ENCODE assay signal across 35 cellular contexts in the genomic region with DNA sequence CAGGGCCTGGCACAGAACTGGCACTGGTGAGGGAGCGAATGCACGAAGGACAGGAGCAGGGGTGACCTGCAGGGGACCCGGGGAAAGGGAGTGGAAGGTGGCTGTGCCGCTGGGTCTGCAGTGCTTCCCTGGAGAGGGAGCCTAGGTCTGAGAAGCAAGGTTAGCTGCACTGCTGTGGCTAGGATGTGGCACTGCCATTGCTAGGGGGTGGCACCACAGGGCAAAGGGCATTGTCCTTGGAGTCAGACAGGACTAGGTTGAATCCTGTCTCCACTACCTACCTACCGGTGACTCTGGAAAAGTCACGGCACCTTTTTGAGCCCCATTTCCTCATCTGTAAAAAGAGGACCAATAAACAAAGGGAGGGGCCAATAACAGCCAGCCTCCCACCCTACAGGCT. TPM values are rescaled to one million over a fixed set of nuclear protein-coding genes. Genes with fewer than 3 reads are reported as not detected.
"Had no signal": no experiment of that assay in that cellular context is flagged by ENCODE, and none has a peak within 500 bp of the region (broad histone marks: within the 10 kb centered on the region; RNA-seq: fewer than 3 reads in every experiment).

No MANE protein-coding gene starts in this region.

- H3K27me3 ChIP-seq: gastroesophageal sphincter, heart right ventricle, ovary, stomach, thyroid gland had no signal

- H3K4me3 Mint-ChIP-seq: naive thymus-derived CD8-positive, alpha-beta T cell; nephron progenitor cell had no signal

- H3K36me3 Mint-ChIP-seq: naive thymus-derived CD8-positive, alpha-beta T cell had no signal

- H3K9me3 Mint-ChIP-seq: naive thymus-derived CD8-positive, alpha-beta T cell; nephron progenitor cell had no signal

- H3K27ac Mint-ChIP-seq: nephron progenitor cell had no signal

- H3K4me3 ChIP-seq: coronary artery, esophagus muscularis mucosa, gastroesophageal sphincter, heart right ventricle, ovary, psoas muscle, skin epidermis, stomach, thyroid gland had no signal

- FAIRE-seq: endothelial cell of umbilical vein, islet of Langerhans had no signal

- DNase-seq: dermis blood vessel endothelial cell; effector memory CD4-positive, alpha-beta T cell; foreskin keratinocyte; heart right ventricle; hippocampal formation; left cardiac atrium; left ventricle myocardium superior; mesendoderm; midbrain; naive thymus-derived CD8-positive, alpha-beta T cell; nephron progenitor cell; occipital lobe; ovary; psoas muscle; stimulated activated CD4-positive, alpha-beta T cell treated with anti-CD3 and anti-CD28 coated beads, Interleukin-12 subunit alpha, Interleukin-12 subunit beta, amount 100 ng/mL, for 4 hours; stimulated activated CD4-positive, alpha-beta T cell treated with anti-CD3 and anti-CD28 coated beads, Interleukin-1b, Interleukin-23, amount 100 ng/mL, for 48 hours; stimulated activated CD4-positive, alpha-beta T cell treated with anti-CD3 and anti-CD28 coated beads, Interleukin-4, amount 100 ng/mL, for 1 hour; stimulated activated CD8-positive, alpha-beta memory T cell treated with anti-CD3 and anti-CD28 coated beads, Interleukin-4, amount 100 ng/mL, for 48 hours; stimulated activated naive CD4-positive, alpha-beta T cell treated with Interleukin-2 at 50 U/mL for 16 hours; stomach; thyroid gland; trophoblast cell had no signal

- H3K9me3 ChIP-seq: ovary, psoas muscle, thyroid gland had no signal

- ATAC-seq: foreskin keratinocyte; gastroesophageal sphincter; heart right ventricle; left cardiac atrium; left ventricle myocardium superior; naive thymus-derived CD8-positive, alpha-beta T cell; psoas muscle; right cardiac atrium had no signal

- H3K4me1 ChIP-seq: foreskin keratinocyte had no signal

- H3K36me3 ChIP-seq: esophagus muscularis mucosa, gastroesophageal sphincter, heart right ventricle, ovary, stomach, thyroid gland had no signal

- H3K27ac ChIP-seq: esophagus muscularis mucosa, foreskin keratinocyte, gastroesophageal sphincter, heart right ventricle, ovary, psoas muscle, skin epidermis, stomach, thyroid gland had no signal

RNA-seq across cellular contexts. Expression of gene SLC1A7, which starts 28.3 kb away (rescaled TPM):
- total RNA-seq: dermis blood vessel endothelial cell; endothelial cell of umbilical vein; epithelial cell of proximal tubule; foreskin keratinocyte; kidney epithelial cell; lung microvascular endothelial cell; naive thymus-derived CD8-positive, alpha-beta T cell; occipital lobe; renal cortical epithelial cell; temporal lobe; urinary bladder had no signal
- polyA plus RNA-seq: endothelial cell of umbilical vein; foreskin keratinocyte; naive thymus-derived CD8-positive, alpha-beta T cell had no signal

RNA-seq across cellular contexts. Expression of gene PODN, which starts 52.1 kb away (rescaled TPM):
- total RNA-seq: dermis blood vessel endothelial cell; foreskin keratinocyte; kidney epithelial cell; naive thymus-derived CD8-positive, alpha-beta T cell had no signal
- polyA plus RNA-seq: foreskin keratinocyte had no signal
